In genomic region chr17:49572806-49573420, GRCh38 we compare ENCODE assay signal across 20 cellular contexts. TPM values are rescaled to one million over a fixed set of nuclear protein-coding genes. Genes with fewer than 3 reads are reported as not detected.
"Had no signal": no experiment of that assay in that cellular context is flagged by ENCODE, and none has a peak within 500 bp of the region (broad histone marks: within the 10 kb centered on the region; RNA-seq: fewer than 3 reads in every experiment).

No MANE protein-coding gene starts in this region.

- FAIRE-seq: kidney had no signal

- DNase-seq: activated CD4-positive, alpha-beta memory T cell treated with anti-CD3 and anti-CD28 coated beads, Interleukin-2, amount 10 ng/mL, durations not matched to agents 7 days and 5 days; activated CD4-positive, alpha-beta T cell treated with anti-CD3 and anti-CD28 coated beads for 36 hours; activated CD8-positive, alpha-beta memory T cell treated with anti-CD3 and anti-CD28 coated beads, Interleukin-2, amount 10 ng/mL, durations not matched to agents 7 days and 5 days; activated naive CD4-positive, alpha-beta T cell treated with anti-CD3 and anti-CD28 coated beads for 36 hours; effector memory CD4-positive, alpha-beta T cell; glutamatergic neuron; kidney; mammary epithelial cell; ovary; right lobe of liver; stimulated activated CD4-positive, alpha-beta T cell treated with anti-CD3 and anti-CD28 coated beads, Interleukin-4, amount 100 ng/mL, for 24 hours; stimulated activated naive B cell treated with anti-CD40 and anti-IgM and Interleukin-4, amounts not matched to agents 10 μg/mL and 1 μg/mL and 100 μg/mL, for 72 hours; T-cell had no signal

- H3K27ac ChIP-seq: ovary, right lobe of liver had no signal

- H3K9me3 Mint-ChIP-seq: activated CD4-positive, alpha-beta memory T cell treated with anti-CD3 and anti-CD28 coated beads, Interleukin-2, amount 10 ng/mL, durations not matched to agents 7 days and 5 days; activated naive CD4-positive, alpha-beta T cell treated with anti-CD3 and anti-CD28 coated beads for 36 hours; stimulated activated naive B cell treated with anti-CD40 and anti-IgM and Interleukin-4, amounts not matched to agents 10 μg/mL and 1 μg/mL and 100 μg/mL, for 72 hours; T-cell; WTC11 had no signal

- H3K4me3 Mint-ChIP-seq: activated CD4-positive, alpha-beta memory T cell treated with anti-CD3 and anti-CD28 coated beads, Interleukin-2, amount 10 ng/mL, durations not matched to agents 7 days and 5 days; activated CD4-positive, alpha-beta T cell treated with anti-CD3 and anti-CD28 coated beads for 36 hours; activated CD8-positive, alpha-beta memory T cell treated with anti-CD3 and anti-CD28 coated beads, Interleukin-2, amount 10 ng/mL, durations not matched to agents 7 days and 5 days; activated naive CD4-positive, alpha-beta T cell treated with anti-CD3 and anti-CD28 coated beads for 36 hours; stimulated activated naive B cell treated with anti-CD40 and anti-IgM and Interleukin-4, amounts not matched to agents 10 μg/mL and 1 μg/mL and 100 μg/mL, for 72 hours; T-cell; WTC11 had no signal

- H3K27me3 ChIP-seq: breast epithelium, ovary had no signal

- H3K27ac Mint-ChIP-seq: activated CD4-positive, alpha-beta memory T cell treated with anti-CD3 and anti-CD28 coated beads, Interleukin-2, amount 10 ng/mL, durations not matched to agents 7 days and 5 days; activated CD4-positive, alpha-beta T cell treated with anti-CD3 and anti-CD28 coated beads for 36 hours; activated CD8-positive, alpha-beta memory T cell treated with anti-CD3 and anti-CD28 coated beads, Interleukin-2, amount 10 ng/mL, durations not matched to agents 7 days and 5 days; activated naive CD4-positive, alpha-beta T cell treated with anti-CD3 and anti-CD28 coated beads for 36 hours; stimulated activated naive B cell treated with anti-CD40 and anti-IgM and Interleukin-4, amounts not matched to agents 10 μg/mL and 1 μg/mL and 100 μg/mL, for 72 hours; WTC11 had no signal

- H3K4me3 ChIP-seq: breast epithelium, ovary, right lobe of liver, smooth muscle cell, tibial nerve had no signal

- ATAC-seq: activated CD4-positive, alpha-beta T cell treated with anti-CD3 and anti-CD28 coated beads for 36 hours; activated CD8-positive, alpha-beta memory T cell treated with anti-CD3 and anti-CD28 coated beads, Interleukin-2, amount 10 ng/mL, durations not matched to agents 7 days and 5 days; left lobe of liver; right lobe of liver; SK-N-SH treated with all-trans-retinoic acid at 6 μM for 48 hours; stimulated activated naive B cell treated with anti-CD40 and anti-IgM and Interleukin-4, amounts not matched to agents 10 μg/mL and 1 μg/mL and 100 μg/mL, for 72 hours; T-cell; WTC11 had no signal

- H3K36me3 Mint-ChIP-seq: activated CD8-positive, alpha-beta memory T cell treated with anti-CD3 and anti-CD28 coated beads, Interleukin-2, amount 10 ng/mL, durations not matched to agents 7 days and 5 days; T-cell; WTC11 had no signal

- H3K9me3 ChIP-seq: breast epithelium, ovary, right lobe of liver, tibial nerve had no signal

- H3K36me3 ChIP-seq: breast epithelium, ovary, right lobe of liver, tibial nerve had no signal

RNA-seq across cellular contexts. Expression of gene NXPH3, which starts 2.8 kb away (rescaled TPM):
- total RNA-seq: activated CD4-positive, alpha-beta memory T cell treated with anti-CD3 and anti-CD28 coated beads, Interleukin-2, amount 10 ng/mL, durations not matched to agents 7 days and 5 days; myocyte; T-cell had no signal
